1 cellular context compared by ENCODE assay signal in genomic region chr12:14954269-14954668, GRCh38.
TF ChIP-seq lines count a peak whose summit lies in the region.

No MANE protein-coding gene starts in this region.

TF ChIP-seq in IMR-90, 13 proteins besides CTCF, POLR2A, EP300 and RAD21 (continued from another document):
- no peak for TF ChIP-seq USF2 (IDR thresholded peaks at IDR 0.05; ENCODE audit: low read depth, low read length)
- no peak for TF ChIP-seq RCOR1 (IDR thresholded peaks at IDR 0.05; ENCODE audit: insufficient replicate concordance, low read length)
- no peak for TF ChIP-seq MAFK (IDR thresholded peaks at IDR 0.05; ENCODE audit: low read depth, low read length)
